29 cellular contexts compared by ENCODE assay signal in the genomic region with DNA sequence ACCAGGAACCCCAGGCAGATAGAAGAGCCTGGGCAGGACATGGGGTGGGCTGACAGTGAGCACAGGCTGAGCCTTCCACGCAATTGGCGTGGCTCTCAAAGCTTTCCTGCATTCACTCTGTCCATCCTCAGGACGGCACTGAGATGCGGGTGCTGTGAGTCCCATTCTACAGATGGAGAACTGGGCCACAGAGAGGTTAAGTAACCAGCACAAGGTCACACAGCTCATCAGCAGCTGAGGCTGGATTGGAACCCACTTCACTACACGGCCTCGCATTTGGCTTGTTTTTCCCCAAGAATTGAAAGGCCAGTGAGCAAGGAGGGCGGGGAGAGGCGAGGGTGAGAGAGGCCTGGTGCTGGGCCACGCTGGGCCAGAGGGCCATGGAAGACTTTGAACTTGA. TPM values are rescaled to one million over a fixed set of nuclear protein-coding genes. Genes with fewer than 3 reads are reported as not detected.
DNase-seq lines count a peak whose midpoint lies in the region; ATAC-seq, FAIRE-seq and TF ChIP-seq lines count a peak whose summit lies in the region.
"Had no signal": no experiment of that assay in that cellular context is flagged by ENCODE, and none has a peak within 500 bp of the region (broad histone marks: within the 10 kb centered on the region; RNA-seq: fewer than 3 reads in every experiment).

No MANE protein-coding gene starts in this region.

- in situ Hi-C loops in HepG2 (cut with HindIII; ENCODE audit: extremely low pct_ligation_motif_present, low pct_unique_long_range_greater_than_20kb): no loop called here
- in situ Hi-C loops in K562 (cut with MboI): no loop called here

- H3K9ac ChIP-seq in HepG2 (ENCODE audit: insufficient read depth, low read depth, low read length): no peak overlapping the region
- peak overlapping the region in 1 of 2 experiments; percentile 6; a peak in 2 of 4 replicates for H3K9ac ChIP-seq in K562 (ENCODE audit: insufficient read depth in 1 of 2, low read depth in 2 of 2, low read length in 2 of 2)
- no peak overlapping the region for H3K9ac ChIP-seq in neuronal stem cell (ENCODE audit: low read depth, low read length, poor library complexity)
- H3K9ac ChIP-seq: BLaER1 had no signal

- TF ChIP-seq CTCF in HepG2 (CRISPR knock-in tag; IDR thresholded peaks at IDR 0.05): no peak
- no peak for TF ChIP-seq CTCF in right lobe of liver (IDR thresholded peaks at IDR 0.05)
- TF ChIP-seq CTCF in K562 (IDR thresholded peaks at IDR 0.05 in 2 of 3, conservative IDR thresholded peaks at IDR 0.05 in 1 of 3; ENCODE audit: insufficient read depth in 2 of 3, low read depth in 1 of 3, low read length in 3 of 3): no peak
- no peak for TF ChIP-seq CTCF in tibial artery (IDR thresholded peaks at IDR 0.05)

- no peaks in the 10 kb centered on the region for H3K79me2 ChIP-seq in HepG2 (ENCODE audit: insufficient read depth, low read length)
- no peaks in the 10 kb centered on the region for H3K79me2 ChIP-seq in K562 (ENCODE audit: control insufficient read depth, insufficient read depth, low read length)

- no TSS peak for BruUV-seq in HepG2 (replicated peaks; lab: Mats Ljungman, UMichigan)
- no TSS peak for BruUV-seq in K562 (replicated peaks; lab: Mats Ljungman, UMichigan)

- no peaks in the 10 kb centered on the region for H3K4me1 ChIP-seq in HepG2 (ENCODE audit: insufficient read depth, low read length)
- H3K4me1 ChIP-seq in right lobe of liver: no peaks in the 10 kb centered on the region
- peaks cover 0 to 4% of the 10 kb centered on the region in 2 experiments; a peak in 1 of 5 replicates for H3K4me1 ChIP-seq in K562 (replicated peaks in 1 of 2; ENCODE audit: control insufficient read depth in 2 of 2, insufficient read depth in 2 of 2, low read length in 2 of 2)
- H3K4me1 ChIP-seq in neuronal stem cell (ENCODE audit: control insufficient read depth in 2 of 2, insufficient read depth in 1 of 2, low read depth in 1 of 2, low read length in 2 of 2): no peaks in the 10 kb centered on the region
- H3K4me1 ChIP-seq in tibial artery: no peaks in the 10 kb centered on the region
- H3K4me1 ChIP-seq: BE2C had no signal

- H2BK5ac ChIP-seq in neuronal stem cell (ENCODE audit: low read length): peak overlapping the region; percentile 55

- H3K27me3 ChIP-seq in HepG2 (ENCODE audit: control insufficient read depth in 1 of 2, insufficient read depth in 2 of 2, low read length in 2 of 2) (peaks cover 1 to 12% of the 10 kb centered on the region in 2 experiments; a peak in 2 of 5 replicates), right lobe of liver (no peaks in the 10 kb centered on the region), K562 (ENCODE audit: control insufficient read depth in 2 of 2, insufficient read depth in 2 of 2, low read length in 2 of 2) (peaks cover 47 to 88% of the 10 kb centered on the region in 2 experiments), neuronal stem cell (ENCODE audit: control insufficient read depth in 3 of 3, insufficient read depth in 3 of 3, low read depth in 1 of 3, low read length in 3 of 3) (peaks cover 0 to 20% (median 0%) of the 10 kb centered on the region in 3 experiments), tibial artery (peaks cover 0 to 26% of the 10 kb centered on the region in 2 donors)
- H3K27me3 ChIP-seq: BE2C, BLaER1 had no signal

- no peak for TF ChIP-seq POLR2A in HepG2 (IDR thresholded peaks at IDR 0.05; ENCODE audit: insufficient read depth in 1 of 2, low read depth in 2 of 2, low read length in 2 of 2)
- TF ChIP-seq POLR2A in right lobe of liver (IDR thresholded peaks at IDR 0.05): no peak
- no peak for TF ChIP-seq POLR2A in K562 (conservative IDR thresholded peaks at IDR 0.05)
- no peak for TF ChIP-seq POLR2A in GM12891 (IDR thresholded peaks at IDR 0.05; ENCODE audit: low read depth, low read length)

- TF ChIP-seq RAD21 in HepG2 (CRISPR knock-in tag; IDR thresholded peaks at IDR 0.05) (no peak), K562 (CRISPR knock-in tag; conservative IDR thresholded peaks at IDR 0.05 in 1 of 2, IDR thresholded peaks at IDR 0.05 in 1 of 2) (no peak)

- intact Hi-C loops in HepG2 (cut with micrococcal nuclease; ENCODE audit: unreplicated experiment): no loop called here
- intact Hi-C loops in right lobe of liver (cut with DNase I): no loop called here
- intact Hi-C loops in K562 (cut with micrococcal nuclease): no loop called here
- intact Hi-C loops in tibial artery (cut with DNase I; ENCODE audit: low total_unique reads): no loop called here

- no peak overlapping the region for H2BK120ac ChIP-seq in neuronal stem cell (ENCODE audit: low read depth, low read length)

- H3K27ac ChIP-seq in HepG2 (ENCODE audit: extremely low read length, insufficient read depth, low read length) (no peak overlapping the region), right lobe of liver (no peak overlapping the region), K562 (ENCODE audit: extremely low read depth, low read depth, low read length) (no peak overlapping the region), neuronal stem cell (replicated peaks; ENCODE audit: low read length) (no peak overlapping the region), tibial artery (no peak overlapping the region)
- H3K27ac ChIP-seq: 22Rv1, BLaER1 had no signal

- H3K4me3 ChIP-seq in HepG2 (replicated peaks in 1 of 3; ENCODE audit: insufficient read depth in 1 of 3, low read depth in 2 of 3, low read length in 3 of 3) (no peak overlapping the region), right lobe of liver (no peak overlapping the region), K562 (no peak overlapping the region), neuronal stem cell (ENCODE audit: low read length in 2 of 2) (no peak overlapping the region), tibial artery (no peak overlapping the region)
- H3K4me3 ChIP-seq: BLaER1, GM12878 had no signal

- H4K91ac ChIP-seq in neuronal stem cell (ENCODE audit: low read depth, low read length, poor library complexity): no peak overlapping the region

- no peaks in the 10 kb centered on the region for H3K36me3 ChIP-seq in HepG2 (replicated peaks in 1 of 2; ENCODE audit: control insufficient read depth in 1 of 2, insufficient read depth in 2 of 2, low read length in 2 of 2)
- H3K36me3 ChIP-seq in right lobe of liver: no peaks in the 10 kb centered on the region
- H3K36me3 ChIP-seq in K562 (ENCODE audit: control insufficient read depth, insufficient read depth, low read length): no peaks in the 10 kb centered on the region
- no peaks in the 10 kb centered on the region for H3K36me3 ChIP-seq in neuronal stem cell (replicated peaks in 1 of 2; ENCODE audit: control insufficient read depth in 2 of 2, insufficient read depth in 2 of 2, low read length in 2 of 2)
- H3K36me3 ChIP-seq in tibial artery: no peaks in the 10 kb centered on the region
- H3K36me3 ChIP-seq: BE2C, BLaER1 had no signal

- H4K20me1 ChIP-seq in HepG2 (ENCODE audit: insufficient read depth, low read length): peaks cover 2% of the 10 kb centered on the region; the same call in 1 of the 2 replicates
- peaks cover 21% of the 10 kb centered on the region for H4K20me1 ChIP-seq in K562 (replicated peaks; ENCODE audit: control insufficient read depth, insufficient read depth, low read length)
- H4K20me1 ChIP-seq: BLaER1 had no signal

- no peak overlapping the region for H2AK5ac ChIP-seq in neuronal stem cell (ENCODE audit: low read depth, low read length)

- no peak overlapping the region for H3K23ac ChIP-seq in neuronal stem cell (ENCODE audit: low read depth, low read length, poor library complexity)

- H3K9me1 ChIP-seq in K562 (ENCODE audit: control insufficient read depth, insufficient read depth, low read length): no peaks in the 10 kb centered on the region

- CTCF ChIA-PET in HepG2 (lab: Yijun Ruan, JAX; ENCODE audit: low intra/inter-chr PET ratio, low total read pairs) (no interaction called here), K562 (lab: Yijun Ruan, JAX; ENCODE audit: low intra/inter-chr PET ratio) (no interaction called here)

- H2BK12ac ChIP-seq in neuronal stem cell (ENCODE audit: low read length): no peak overlapping the region

- no peaks in the 10 kb centered on the region for H3K79me1 ChIP-seq in neuronal stem cell (ENCODE audit: low read depth, low read length)

- WGBS in HepG2 (ENCODE audit: low lambda C conversion rate): 0% methylated on average over 5 of the region's 9 CpGs
- 67% methylated on average over 3 of the region's 9 CpGs for WGBS in right lobe of liver (ENCODE audit: insufficient coverage, low coverage, low lambda C conversion rate, missing lambda C conversion rate)
- WGBS in K562 (ENCODE audit: insufficient coverage, low coverage, missing lambda C conversion rate): under 1% methylated on average over 9 of the region's 9 CpGs
- WGBS in neuronal stem cell (ENCODE audit: extremely low coverage in 2 of 2, insufficient read length in 2 of 2, insufficient replicate concordance in 1 of 2), 2 donors: no CpG with 5 or more reads among the region's 9 CpGs

- no peaks in the 10 kb centered on the region for H3K9me3 ChIP-seq in HepG2 (ENCODE audit: low read length)
- no peaks in the 10 kb centered on the region for H3K9me3 ChIP-seq in right lobe of liver
- no peaks in the 10 kb centered on the region for H3K9me3 ChIP-seq in K562 (replicated peaks; ENCODE audit: control insufficient read depth, insufficient read depth, low read depth, low read length)
- H3K9me3 ChIP-seq in neuronal stem cell (replicated peaks in 1 of 2; ENCODE audit: control insufficient read depth in 2 of 2, insufficient read depth in 1 of 2, low read depth in 1 of 2, low read length in 2 of 2): no peaks in the 10 kb centered on the region
- H3K9me3 ChIP-seq in tibial artery: no peaks in the 10 kb centered on the region
- H3K9me3 ChIP-seq: BE2C, BLaER1 had no signal

- ATAC-seq in HepG2: no peak
- ATAC-seq in right lobe of liver: no peak
- no peak for ATAC-seq in K562
- ATAC-seq: GM12878 had no signal

- no peak overlapping the region for H2BK15ac ChIP-seq in neuronal stem cell (ENCODE audit: low read length)

- H3K4me2 ChIP-seq in HepG2 (ENCODE audit: low read depth, low read length) (no peak overlapping the region), K562 (ENCODE audit: insufficient read depth, low read length) (no peak overlapping the region), neuronal stem cell (ENCODE audit: insufficient read depth, low read length, poor library complexity, severe bottlenecking) (no peak overlapping the region)
- H3K4me2 ChIP-seq: BLaER1 had no signal

- peak overlapping the region; percentile 52 for H4K8ac ChIP-seq in neuronal stem cell (ENCODE audit: low read depth, low read length)

- TF ChIP-seq EP300 in HepG2 (IDR thresholded peaks at IDR 0.05; ENCODE audit: low read depth in 2 of 2, low read length in 2 of 2) (no peak), HepG2 (CRISPR knock-in tag; IDR thresholded peaks at IDR 0.05; ENCODE audit: borderline replicate concordance) (no peak), K562 (IDR thresholded peaks at IDR 0.05; ENCODE audit: low read length) (no peak)

- H2AFZ ChIP-seq in HepG2 (ENCODE audit: low read length) (no peak overlapping the region), K562 (ENCODE audit: low read depth, low read length) (no peak overlapping the region), neuronal stem cell (ENCODE audit: low read length) (no peak overlapping the region)

- FAIRE-seq in HepG2 (lab: Jason Lieb, UNC) (no peak), K562 (lab: Jason Lieb, UNC) (no peak), GM12891 (lab: Jason Lieb, UNC) (no peak)
- FAIRE-seq: GM12878, GM19239 had no signal

- DNase-seq in HepG2 (ENCODE audit: low spot score) (no peak), right lobe of liver (no peak), K562 (ENCODE audit: extremely low read depth in 1 of 4, low spot score in 3 of 4) (no peak), neuronal stem cell (ENCODE audit: low spot score) (no peak), GM12891 (ENCODE audit: insufficient read length, low spot score) (no peak), tibial artery (no peak)
- no peak for DNase-seq in activated CD8-positive, alpha-beta memory T cell treated with anti-CD3 and anti-CD28 coated beads, Interleukin-2, amount 50 U/mL, for 48 hours
- DNase-seq: ACHN; BE2C; C1 segment of cervical spinal cord; CD4-positive, alpha-beta memory T cell; CD4-positive, CD25-positive, alpha-beta regulatory T cell; CD8-positive, alpha-beta memory T cell; COR-L47; DMS 273 treated with DMSO at 0.1 percent for 48 hours; DMS153; DMS53; DMS79; DND-41; EL; GDM1 had no signal

- no peak overlapping the region for H3K14ac ChIP-seq in neuronal stem cell (ENCODE audit: low read length)

- peak overlapping the region; percentile 55 for H3K18ac ChIP-seq in neuronal stem cell (ENCODE audit: low read length)

- no peak overlapping the region for H3K4ac ChIP-seq in neuronal stem cell (ENCODE audit: low read length)

- POLR2A ChIA-PET in HepG2 (lab: Yijun Ruan, JAX): no interaction called here
- POLR2A ChIA-PET in K562 (lab: Yijun Ruan, JAX): interaction anchor here (0.7 to 1.5 kb wide), 2 partner anchors 11 to 46 kb away, joined by 3 to 6 read pairs; no protein-coding TSS in a partner anchor

RNA-seq across cellular contexts. Expression of gene GRIP2, which starts 36.0 kb away (rescaled TPM):
- total RNA-seq in HepG2 (2016; rRNA removed; fragmentation: Illumina TruSeq; extraction: Trizol) (0.08 and 0.24 TPM in 2 replicates), right lobe of liver (under 1 TPM in 5 of 6 experiments, not detected in 1; 0.04 to 0.44 (median 0.33) TPM), K562 (2014; rRNA removed) (not detected in 2 replicates), K562 (2014; rRNA removed; fragmentation: Illumina TruSeq; extraction: Trizol) (not detected in 2 replicates), K562 (2015; rRNA removed; fragmentation: Illumina TruSeq; extraction: Trizol) (not detected in 2 replicates), K562 (2021) (not detected in 2 replicates)
- total RNA-seq in HepG2 (2016; cell fraction: cytosol; rRNA removed; fragmentation: Illumina TruSeq; extraction: Trizol; ENCODE audit: low read depth): 0.09 and 0.10 TPM in 2 replicates
- 0.26 TPM in 1 of 2 replicates, not detected in the other for total RNA-seq in HepG2 (2016; cell fraction: insoluble cytoplasmic fraction; rRNA removed; fragmentation: Illumina TruSeq; extraction: Trizol)
- total RNA-seq in HepG2 (2016; cell fraction: membrane; rRNA removed; fragmentation: Illumina TruSeq; extraction: Trizol): 0.09 and 0.55 TPM in 2 replicates
- 0.25 and 0.53 TPM in 2 replicates for total RNA-seq in HepG2 (2016; cell fraction: nucleus; rRNA removed; fragmentation: Illumina TruSeq; extraction: Trizol)
- polyA plus RNA-seq in HepG2 (2011; rRNA removed) (0.11 and 0.14 TPM in 2 replicates), K562 (2011; rRNA removed) (not detected in 2 replicates), K562 (2014; fragmentation: Illumina TruSeq; extraction: Trizol) (not detected in 2 replicates), K562 (2014; fragmentation: Nextera tagmentation; extraction: Ambion mirVana) (under 1 TPM; 0.01 TPM), K562 (2014; rRNA removed) (0.03 TPM in 1 of 2 replicates, not detected in the other)
- 0.01 and 0.03 TPM in 2 replicates for polyA plus RNA-seq in HepG2 (2011; cell fraction: cytosol; rRNA removed)
- 0.36 and 0.40 TPM in 2 replicates for polyA plus RNA-seq in HepG2 (2011; cell fraction: nucleus; rRNA removed)
- 0.12 TPM in 2 replicates for polyA plus RNA-seq in HepG2 (2012)
- polyA plus RNA-seq in HepG2 (2016; cell fraction: cytosol; fragmentation: Illumina TruSeq; extraction: Trizol; ENCODE audit: low read depth): 0.02 and 0.08 TPM in 2 replicates
- not detected in 2 replicates for polyA plus RNA-seq in HepG2 (2016; cell fraction: insoluble cytoplasmic fraction; fragmentation: Illumina TruSeq; extraction: Trizol; ENCODE audit: low read depth)
- 0.14 and 0.16 TPM in 2 replicates for polyA plus RNA-seq in HepG2 (2016; cell fraction: membrane; fragmentation: Illumina TruSeq; extraction: Trizol; ENCODE audit: low read depth)
- polyA plus RNA-seq in HepG2 (2016; cell fraction: nucleus; fragmentation: Illumina TruSeq; extraction: Trizol; ENCODE audit: insufficient read depth, low read depth): 0.56 and 0.57 TPM in 2 replicates
- polyA minus RNA-seq in HepG2 (2011; rRNA and poly(A)+ RNA removed; ENCODE audit: low replicate concordance): 0.04 and 0.58 TPM in 2 replicates
- not detected in 2 replicates for polyA minus RNA-seq in HepG2 (2011; cell fraction: cytosol; rRNA and poly(A)+ RNA removed)
- 0.12 and 0.26 TPM in 2 replicates for polyA minus RNA-seq in HepG2 (2011; cell fraction: nucleus; rRNA and poly(A)+ RNA removed)
- not detected in 2 replicates for total RNA-seq in K562 (2011; cell fraction: chromatin; rRNA removed; ENCODE audit: low replicate concordance)
- under 0.01 TPM in 1 of 2 replicates, not detected in the other for total RNA-seq in K562 (2011; cell fraction: nucleolus; rRNA removed)
- total RNA-seq in K562 (2011; cell fraction: nucleoplasm; rRNA removed): 0.07 TPM in 1 of 2 replicates, not detected in the other
- 0.04 TPM in 1 of 2 replicates, not detected in the other for polyA plus RNA-seq in K562 (2011; cell fraction: cytosol; rRNA removed)
- polyA plus RNA-seq in K562 (2011; cell fraction: nucleus; rRNA removed): 0.03 and 0.06 TPM in 2 replicates
- 0.04 and 0.06 TPM in 2 replicates for polyA plus RNA-seq in K562 (2012)
- not detected in 2 replicates for polyA minus RNA-seq in K562 (2011; rRNA and poly(A)+ RNA removed)
- not detected in 2 replicates for polyA minus RNA-seq in K562 (2011; cell fraction: cytosol; rRNA and poly(A)+ RNA removed)
- not detected in 2 replicates for polyA minus RNA-seq in K562 (2011; cell fraction: nucleus; rRNA and poly(A)+ RNA removed)
- 0.77 TPM for polyA plus RNA-seq in neuronal stem cell (2013, experiment 1 of 2)
- 0.62 TPM for polyA plus RNA-seq in neuronal stem cell (2013, experiment 2 of 2)
- not detected for polyA plus RNA-seq in GM12891 (2012; ENCODE audit: low read depth, missing spikeins)
- total RNA-seq: A172; CD4-positive, alpha-beta memory T cell; CD4-positive, CD25-positive, alpha-beta regulatory T cell; CD8-positive, alpha-beta memory T cell; Daoy; GM12878 had no signal
- polyA plus RNA-seq: AG04450; CD14-positive monocyte; CD4-positive, alpha-beta memory T cell; CD8-positive, alpha-beta memory T cell; GM12878 had no signal

Comparison
In these comparisons a context has a peak if more than half of its experiments do, and no peak if none do; other contexts are left out.
1. Of the 241 proteins assayed by ChIP-seq in both HepG2 and K562: peak only in HepG2: none; only in K562: PTBP1 and ZFP36; in both: none; in neither: 238; mixed calls (peak in some experiments, not most) for 1.